Comparison of ENCODE assay signal across 22 cellular contexts in genomic region chr13:20822406-20822805, GRCh38. TPM values are rescaled to one million over a fixed set of nuclear protein-coding genes. Genes with fewer than 3 reads are reported as not detected.
DNase-seq lines count a peak whose midpoint lies in the region; ATAC-seq, FAIRE-seq and TF ChIP-seq lines count a peak whose summit lies in the region.
"Had no signal": no experiment of that assay in that cellular context is flagged by ENCODE, and none has a peak within 500 bp of the region (broad histone marks: within the 10 kb centered on the region; RNA-seq: fewer than 3 reads in every experiment).

No MANE protein-coding gene starts in this region.

- no peak for TF ChIP-seq CTCF in esophagus muscularis mucosa (IDR thresholded peaks at IDR 0.05)

- H3K4me3 ChIP-seq in esophagus muscularis mucosa (no peak overlapping the region), skeletal muscle tissue (ENCODE audit: low read length in 3 of 3) (peak overlapping the region in 1 of 3 donors; percentile 69)
- H3K4me3 ChIP-seq: SJCRH30 had no signal

- no peaks in the 10 kb centered on the region for H3K27me3 ChIP-seq in esophagus muscularis mucosa
- H3K27me3 ChIP-seq in skeletal muscle tissue (ENCODE audit: control insufficient read depth in 3 of 3, insufficient read depth in 3 of 3, low read length in 3 of 3), result no peaks in the 10 kb centered on the region
- H3K27me3 ChIP-seq: BE2C, SJCRH30 had no signal

- H3K4me1 ChIP-seq in esophagus muscularis mucosa (peaks cover 6 to 87% (median 81%) of the 10 kb centered on the region in 4 donors), skeletal muscle tissue (ENCODE audit: control insufficient read depth in 3 of 3, insufficient read depth in 3 of 3, low read length in 3 of 3) (peaks cover 0 to 7% (median 6%) of the 10 kb centered on the region in 3 donors)

- no peak for DNase-seq in Right ventricle myocardium inferior (ENCODE audit: missing footprints)
- DNase-seq in cardiac septum (ENCODE audit: low spot score), result no peak
- DNase-seq in esophagus muscularis mucosa (ENCODE audit: extremely low spot score), result no peak
- peak; percentile 54 for DNase-seq in myocyte (ENCODE audit: low read depth)
- no peak for DNase-seq in frontal cortex (ENCODE audit: low spot score in 2 of 2)
- DNase-seq in NCI-H1436 (lab: John Stamatoyannopoulos, UW), result no peak
- DNase-seq: 8988T, ACHN, BE2C, Calu3, DMS153, DND-41, NCI-H1092, NCI-H1417 treated with DMSO at 0.1 percent for 48 hours, NCI-H1930, NCI-H2107, NCI-H524, NCI-H748 treated with DMSO at 0.1 percent for 48 hours, SJCRH30 had no signal

- ATAC-seq in Right ventricle myocardium inferior, result peak; percentile 34

- FAIRE-seq in frontal cortex (lab: Jason Lieb, UNC), result no peak
- FAIRE-seq: RCC 7860 had no signal

- H3K9me3 ChIP-seq in esophagus muscularis mucosa (no peaks in the 10 kb centered on the region), skeletal muscle tissue (ENCODE audit: control insufficient read depth in 3 of 3, low read length in 3 of 3) (no peaks in the 10 kb centered on the region)
- H3K9me3 ChIP-seq: BE2C, SJCRH30 had no signal

- H3K36me3 ChIP-seq in esophagus muscularis mucosa (no peaks in the 10 kb centered on the region), skeletal muscle tissue (ENCODE audit: control insufficient read depth in 3 of 3, insufficient read depth in 3 of 3, low read length in 3 of 3) (peaks cover 0 to 7% (median 5%) of the 10 kb centered on the region in 3 donors)

- no peak for TF ChIP-seq POLR2A in esophagus muscularis mucosa (IDR thresholded peaks at IDR 0.05; ENCODE audit: low read depth)

- intact Hi-C loops in Right ventricle myocardium inferior (cut with DNase I) (no loop called here), cardiac septum (cut with DNase I) (no loop called here), esophagus muscularis mucosa (cut with DNase I) (no loop called here)

- TF ChIP-seq EP300 in esophagus muscularis mucosa (IDR thresholded peaks at IDR 0.05), result no peak

- H3K9ac ChIP-seq in skeletal muscle tissue (ENCODE audit: low read depth in 1 of 3, low read length in 3 of 3), result peak overlapping the region in 2 of 3 donors; percentile 64 to 69

- 64% methylated on average over 1 of the region's 1 CpG for WGBS in esophagus muscularis mucosa

- H3K27ac ChIP-seq in esophagus muscularis mucosa (replicated peaks in 1 of 4) (peak overlapping the region; percentile 21 to 85 (median 54)), skeletal muscle tissue (ENCODE audit: low read depth, low read length) (peak overlapping the region; percentile 88)
- H3K27ac ChIP-seq: HL-60, SJCRH30 had no signal

RNA-seq across cellular contexts. Expression of gene EEF1AKMT1, which starts 48.6 kb away (rescaled TPM):
- total RNA-seq in Right ventricle myocardium inferior (9.3 TPM), cardiac septum (6.2 TPM), esophagus muscularis mucosa (10 to 100 TPM; 13.1 to 18.7 (median 14.8) TPM), myocyte (10.7 and 12.2 TPM in 2 replicates), skeletal muscle tissue (13.6 TPM), frontal cortex (11.0 TPM)
- 13.4 TPM for polyA plus RNA-seq in myocyte (2012)
